ENCODE assay signal across 1 cellular context in the genomic region with DNA sequence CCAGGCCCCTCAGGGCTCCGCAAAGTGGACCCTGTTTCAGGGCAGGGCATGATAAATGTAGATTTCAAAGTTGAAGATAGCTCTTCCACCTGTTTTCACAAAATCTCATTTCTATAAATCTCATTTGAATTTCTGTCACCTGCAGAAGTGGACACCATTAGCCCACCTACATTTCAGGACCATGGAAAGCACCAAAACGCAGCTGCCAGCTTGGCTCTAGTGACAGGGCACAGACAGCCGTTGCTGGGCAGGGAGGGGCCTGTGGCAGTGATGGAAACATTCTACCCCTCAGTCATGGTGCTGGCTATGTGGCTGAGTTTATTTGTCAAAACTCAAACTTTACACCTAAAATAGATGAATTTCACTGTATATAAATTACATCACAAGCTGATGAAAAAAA.
A peak's percentile ranks its signal among the peaks of the same experiment; 100 is the strongest.
TF ChIP-seq lines count a peak whose summit lies in the region.

No MANE protein-coding gene starts in this region.

TF ChIP-seq in H1, 55 proteins besides CTCF, POLR2A, EP300 and RAD21:
- TF ChIP-seq YY1 (IDR thresholded peaks at IDR 0.05; ENCODE audit: low read depth, low read length) (0 out of 2 replicates have a peak, but pooled peaks have one; percentile 27), SIN3A (conservative IDR thresholded peaks at IDR 0.05 in 1 of 2, IDR thresholded peaks at IDR 0.05 in 1 of 2; ENCODE audit: low read depth in 1 of 2, low read length in 2 of 2) (peak; percentile 96 to 97), TCF12 (IDR thresholded peaks at IDR 0.05; ENCODE audit: low read depth, low read length) (peak; percentile 42; the same call in 1 of the 2 replicates), SAP30 (IDR thresholded peaks at IDR 0.05; ENCODE audit: insufficient read depth, insufficient replicate concordance, low read length) (peak; percentile 88), ZNF274 (IDR thresholded peaks at IDR 0.05; ENCODE audit: borderline replicate concordance, extremely low read depth, low read length) (no peak)
- TF ChIP-seq, protein P1, sequence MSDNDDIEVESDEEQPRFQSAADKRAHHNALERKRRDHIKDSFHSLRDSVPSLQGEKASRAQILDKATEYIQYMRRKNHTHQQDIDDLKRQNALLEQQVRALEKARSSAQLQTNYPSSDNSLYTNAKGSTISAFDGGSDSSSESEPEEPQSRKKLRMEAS (IDR thresholded peaks at IDR 0.05): 0 out of 2 replicates have a peak, but pooled peaks have one; percentile 22
